28 cellular contexts compared by ENCODE assay signal in genomic region chr1:245215071-245215470, GRCh38.
"Had no signal": no experiment of that assay in that cellular context is flagged by ENCODE, and none has a peak within 500 bp of the region (broad histone marks: within the 10 kb centered on the region; RNA-seq: fewer than 3 reads in every experiment).

No MANE protein-coding gene starts in this region.

- DNase-seq: activated CD4-positive, alpha-beta T cell treated with anti-CD3 and anti-CD28 coated beads for 4 hours; activated CD4-positive, alpha-beta T cell treated with anti-CD3 and anti-CD28 coated beads, Interleukin-2, amount 50 U/mL, for 48 hours; activated CD8-positive, alpha-beta memory T cell treated with anti-CD3 and anti-CD28 coated beads for 24 hours; activated effector memory CD4-positive, alpha-beta T cell treated with Interleukin-2 at 50 U/mL for 16 hours; activated naive CD4-positive, alpha-beta T cell treated with Interleukin-2 at 50 U/mL for 16 hours; anterior cingulate cortex; foreskin keratinocyte; heart left ventricle; kidney glomerular epithelial cell; left ventricle myocardium superior; naive B cell; occipital lobe; stimulated activated CD4-positive, alpha-beta T cell treated with anti-CD3 and anti-CD28 coated beads, Interleukin-1b, Interleukin-23, amount 100 ng/mL, for 48 hours; stimulated activated CD4-positive, alpha-beta T cell treated with anti-CD3 and anti-CD28 coated beads, Interleukin-4, amount 100 ng/mL, for 4 hours; stimulated activated CD8-positive, alpha-beta memory T cell treated with anti-CD3 and anti-CD28 coated beads, Interleukin-4, amount 100 ng/mL, for 48 hours; stimulated activated naive CD8-positive, alpha-beta T cell treated with anti-CD3 and anti-CD28 coated beads, Interleukin-15, amount 100 ng/mL, for 72 hours; T-helper 9 cell; upper lobe of left lung had no signal

- H3K4me3 Mint-ChIP-seq: activated naive CD8-positive, alpha-beta T cell; dendritic cell treated with granulocyte-macrophage colony-stimulating factor and Interleukin-4, amounts not matched to agents 40 ng/mL and 50 ng/mL, for 4 days; mesothelial cell of epicardium; naive B cell; stimulated activated memory B cell treated with anti-CD40 and anti-IgM and Interleukin-4, amounts not matched to agents 10 μg/mL and 1 μg/mL and 100 μg/mL, for 72 hours; stimulated activated naive CD8-positive, alpha-beta T cell treated with anti-CD3 and anti-CD28 coated beads, Interleukin-15, amount 100 ng/mL, for 72 hours; T-helper 1 cell treated with Interleukin-12 subunit alpha and Interleukin-12 subunit beta and Interleukin-4 antibody, amounts not matched to agents 30 μg/mL and 1 μg/mL, for 36 hours had no signal

- H3K27me3 ChIP-seq: esophagus muscularis mucosa, foreskin keratinocyte, right atrium auricular region, upper lobe of left lung had no signal

- H3K27me3 Mint-ChIP-seq: activated naive CD8-positive, alpha-beta T cell; naive B cell; stimulated activated naive CD8-positive, alpha-beta T cell treated with anti-CD3 and anti-CD28 coated beads, Interleukin-15, amount 100 ng/mL, for 72 hours had no signal

- H3K36me3 Mint-ChIP-seq: activated naive CD8-positive, alpha-beta T cell; naive B cell; stimulated activated memory B cell treated with anti-CD40 and anti-IgM and Interleukin-4, amounts not matched to agents 10 μg/mL and 1 μg/mL and 100 μg/mL, for 72 hours had no signal

- H3K4me1 ChIP-seq: esophagus muscularis mucosa, foreskin keratinocyte, heart left ventricle, parathyroid adenoma, right atrium auricular region, upper lobe of left lung had no signal

- H3K27ac ChIP-seq: esophagus muscularis mucosa, foreskin keratinocyte, heart left ventricle, parathyroid adenoma, right atrium auricular region, upper lobe of left lung, VCaP had no signal

- ATAC-seq: foreskin keratinocyte; heart left ventricle; left ventricle myocardium superior; stimulated activated memory B cell treated with anti-CD40 and anti-IgM and Interleukin-4, amounts not matched to agents 10 μg/mL and 1 μg/mL and 100 μg/mL, for 72 hours; stimulated activated naive CD8-positive, alpha-beta T cell treated with anti-CD3 and anti-CD28 coated beads, Interleukin-15, amount 100 ng/mL, for 72 hours had no signal

- H3K9me3 ChIP-seq: esophagus muscularis mucosa, heart left ventricle, right atrium auricular region, upper lobe of left lung had no signal

- H3K27ac Mint-ChIP-seq: activated naive CD8-positive, alpha-beta T cell; dendritic cell treated with granulocyte-macrophage colony-stimulating factor and Interleukin-4, amounts not matched to agents 40 ng/mL and 50 ng/mL, for 4 days; mesothelial cell of epicardium; naive B cell; stimulated activated memory B cell treated with anti-CD40 and anti-IgM and Interleukin-4, amounts not matched to agents 10 μg/mL and 1 μg/mL and 100 μg/mL, for 72 hours; stimulated activated naive CD8-positive, alpha-beta T cell treated with anti-CD3 and anti-CD28 coated beads, Interleukin-15, amount 100 ng/mL, for 72 hours; T-helper 1 cell treated with Interleukin-12 subunit alpha and Interleukin-12 subunit beta and Interleukin-4 antibody, amounts not matched to agents 30 μg/mL and 1 μg/mL, for 36 hours had no signal

- H3K36me3 ChIP-seq: esophagus muscularis mucosa, heart left ventricle, right atrium auricular region, upper lobe of left lung had no signal

- H3K4me1 Mint-ChIP-seq: naive B cell; stimulated activated memory B cell treated with anti-CD40 and anti-IgM and Interleukin-4, amounts not matched to agents 10 μg/mL and 1 μg/mL and 100 μg/mL, for 72 hours; stimulated activated naive CD8-positive, alpha-beta T cell treated with anti-CD3 and anti-CD28 coated beads, Interleukin-15, amount 100 ng/mL, for 72 hours had no signal

- H3K4me3 ChIP-seq: esophagus muscularis mucosa, heart left ventricle, right atrium auricular region, smooth muscle cell, upper lobe of left lung had no signal

- H3K9me3 Mint-ChIP-seq: dendritic cell treated with granulocyte-macrophage colony-stimulating factor and Interleukin-4, amounts not matched to agents 40 ng/mL and 50 ng/mL, for 4 days; mesothelial cell of epicardium; stimulated activated memory B cell treated with anti-CD40 and anti-IgM and Interleukin-4, amounts not matched to agents 10 μg/mL and 1 μg/mL and 100 μg/mL, for 72 hours; stimulated activated naive CD8-positive, alpha-beta T cell treated with anti-CD3 and anti-CD28 coated beads, Interleukin-15, amount 100 ng/mL, for 72 hours; T-helper 1 cell treated with Interleukin-12 subunit alpha and Interleukin-12 subunit beta and Interleukin-4 antibody, amounts not matched to agents 30 μg/mL and 1 μg/mL, for 36 hours had no signal
